23 cellular contexts compared by ENCODE assay signal in genomic region chr2:200950378-200950777, GRCh38.
"Had no signal": no experiment of that assay in that cellular context is flagged by ENCODE, and none has a peak within 500 bp of the region (broad histone marks: within the 10 kb centered on the region; RNA-seq: fewer than 3 reads in every experiment).

No MANE protein-coding gene starts in this region.

- H3K27ac ChIP-seq: neural progenitor cell, ovary, parathyroid adenoma, psoas muscle, right lobe of liver, sigmoid colon, stomach, thoracic aorta, thyroid gland, tibial nerve, upper lobe of left lung, vagina had no signal

- H3K4me1 ChIP-seq: neural progenitor cell, parathyroid adenoma, psoas muscle, right lobe of liver, sigmoid colon, thyroid gland, tibial nerve, upper lobe of left lung, vagina had no signal

- H3K36me3 ChIP-seq: ovary had no signal

- H3K9me3 ChIP-seq: ovary, psoas muscle, right lobe of liver, sigmoid colon, stomach, thoracic aorta, thyroid gland, tibial nerve, upper lobe of left lung, vagina had no signal

- H3K27me3 ChIP-seq: neural progenitor cell, ovary, right lobe of liver, sigmoid colon, stomach, thyroid gland, tibial nerve, upper lobe of left lung, vagina had no signal

- ATAC-seq: natural killer cell; psoas muscle; right lobe of liver; stimulated activated effector memory CD8-positive, alpha-beta T cell treated with anti-CD3 and anti-CD28 coated beads, Interleukin-12 subunit alpha, Interleukin-12 subunit beta, amount 100 ng/mL, for 72 hours; stimulated activated naive B cell treated with anti-CD40 and anti-IgM and Interleukin-4, amounts not matched to agents 10 μg/mL and 1 μg/mL and 100 μg/mL, for 72 hours had no signal

- DNase-seq: natural killer cell; occipital lobe; ovary; posterior cingulate gyrus; psoas muscle; right lobe of liver; sigmoid colon; small intestine; stimulated activated CD4-positive, alpha-beta T cell treated with anti-CD3 and anti-CD28 coated beads, Interleukin-15, amount 100 ng/mL, for 24 hours; stimulated activated CD4-positive, alpha-beta T cell treated with anti-CD3 and anti-CD28 coated beads, Interleukin-2, amount 100 ng/mL, for 24 hours; stimulated activated CD4-positive, alpha-beta T cell treated with anti-CD3 and anti-CD28 coated beads, Interleukin-2, amount 100 ng/mL, for 48 hours; stimulated activated CD4-positive, alpha-beta T cell treated with anti-CD3 and anti-CD28 coated beads, Interleukin-4, amount 100 ng/mL, for 24 hours; stimulated activated naive B cell treated with anti-CD40 and anti-IgM and Interleukin-4, amounts not matched to agents 10 μg/mL and 1 μg/mL and 100 μg/mL, for 72 hours; stimulated activated naive CD4-positive, alpha-beta T cell treated with Interleukin-2 at 50 U/mL for 16 hours; stomach; thyroid gland; upper lobe of left lung had no signal

- H3K4me3 ChIP-seq: neural progenitor cell, ovary, psoas muscle, right lobe of liver, sigmoid colon, stomach, thoracic aorta, thyroid gland, tibial nerve, upper lobe of left lung, vagina had no signal
